Comparison of ENCODE assay signal across 3 cellular contexts in the genomic region with DNA sequence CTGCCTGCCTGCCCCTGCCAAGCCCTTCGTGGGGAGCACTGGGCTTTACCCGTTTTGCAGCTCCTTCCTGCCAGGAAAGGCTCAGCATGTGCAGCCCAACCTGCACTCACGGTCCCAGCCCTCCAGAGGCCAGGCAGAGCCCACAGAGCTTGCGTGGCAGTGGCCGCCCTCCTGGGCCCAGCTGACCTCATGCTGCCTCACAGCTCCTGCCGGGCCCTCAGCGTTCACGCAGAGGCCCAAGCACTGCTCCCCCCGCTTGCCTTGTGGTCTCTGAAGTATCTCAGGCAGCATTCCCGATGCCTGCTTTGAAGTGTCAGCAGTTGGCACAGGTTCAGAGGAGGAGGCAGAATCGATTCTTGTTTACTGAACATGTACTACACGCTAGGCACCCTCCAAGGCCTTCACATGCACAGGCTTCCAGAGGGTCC.
TF ChIP-seq lines count a peak whose summit lies in the region.

No MANE protein-coding gene starts in this region.

TF ChIP-seq in HEK293, 187 proteins besides CTCF, POLR2A, EP300 and RAD21 (continued from another document):
- TF ChIP-seq ZNF449 (tag by site-specific recombination; IDR thresholded peaks at IDR 0.05), result peak; percentile 93
- TF ChIP-seq GLIS2 (tag by site-specific recombination; IDR thresholded peaks at IDR 0.05), result no peak
- no peak for TF ChIP-seq HOXD13 (CRISPR knock-in tag; IDR thresholded peaks at IDR 0.05; ENCODE audit: borderline replicate concordance)
- TF ChIP-seq, protein P1, sequence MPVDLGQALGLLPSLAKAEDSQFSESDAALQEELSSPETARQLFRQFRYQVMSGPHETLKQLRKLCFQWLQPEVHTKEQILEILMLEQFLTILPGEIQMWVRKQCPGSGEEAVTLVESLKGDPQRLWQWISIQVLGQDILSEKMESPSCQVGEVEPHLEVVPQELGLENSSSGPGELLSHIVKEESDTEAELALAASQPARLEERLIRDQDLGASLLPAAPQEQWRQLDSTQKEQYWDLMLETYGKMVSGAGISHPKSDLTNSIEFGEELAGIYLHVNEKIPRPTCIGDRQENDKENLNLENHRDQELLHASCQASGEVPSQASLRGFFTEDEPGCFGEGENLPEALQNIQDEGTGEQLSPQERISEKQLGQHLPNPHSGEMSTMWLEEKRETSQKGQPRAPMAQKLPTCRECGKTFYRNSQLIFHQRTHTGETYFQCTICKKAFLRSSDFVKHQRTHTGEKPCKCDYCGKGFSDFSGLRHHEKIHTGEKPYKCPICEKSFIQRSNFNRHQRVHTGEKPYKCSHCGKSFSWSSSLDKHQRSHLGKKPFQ (tag by site-specific recombination; IDR thresholded peaks at IDR 0.05), result no peak
- peak; percentile 97 for TF ChIP-seq ZIC2 (tag by site-specific recombination; IDR thresholded peaks at IDR 0.05)
- no peak for TF ChIP-seq ZNF670 (tag by site-specific recombination; IDR thresholded peaks at IDR 0.05; ENCODE audit: low read depth)
- TF ChIP-seq, protein P2, sequence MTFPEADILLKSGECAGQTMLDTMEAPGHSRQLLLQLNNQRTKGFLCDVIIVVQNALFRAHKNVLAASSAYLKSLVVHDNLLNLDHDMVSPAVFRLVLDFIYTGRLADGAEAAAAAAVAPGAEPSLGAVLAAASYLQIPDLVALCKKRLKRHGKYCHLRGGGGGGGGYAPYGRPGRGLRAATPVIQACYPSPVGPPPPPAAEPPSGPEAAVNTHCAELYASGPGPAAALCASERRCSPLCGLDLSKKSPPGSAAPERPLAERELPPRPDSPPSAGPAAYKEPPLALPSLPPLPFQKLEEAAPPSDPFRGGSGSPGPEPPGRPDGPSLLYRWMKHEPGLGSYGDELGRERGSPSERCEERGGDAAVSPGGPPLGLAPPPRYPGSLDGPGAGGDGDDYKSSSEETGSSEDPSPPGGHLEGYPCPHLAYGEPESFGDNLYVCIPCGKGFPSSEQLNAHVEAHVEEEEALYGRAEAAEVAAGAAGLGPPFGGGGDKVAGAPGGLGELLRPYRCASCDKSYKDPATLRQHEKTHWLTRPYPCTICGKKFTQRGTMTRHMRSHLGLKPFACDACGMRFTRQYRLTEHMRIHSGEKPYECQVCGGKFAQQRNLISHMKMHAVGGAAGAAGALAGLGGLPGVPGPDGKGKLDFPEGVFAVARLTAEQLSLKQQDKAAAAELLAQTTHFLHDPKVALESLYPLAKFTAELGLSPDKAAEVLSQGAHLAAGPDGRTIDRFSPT (tag by site-specific recombination; IDR thresholded peaks at IDR 0.05), result no peak
TF ChIP-seq in HEK293: peak in this region for 3.

TF ChIP-seq in K562, 482 proteins besides CTCF, POLR2A, EP300 and RAD21 (continued from another document):
- TF ChIP-seq ZNF740 (CRISPR knock-in tag; IDR thresholded peaks at IDR 0.05), result 0 out of 2 replicates have a peak, but pooled peaks have one; percentile 17
- TF ChIP-seq ZNF740 (tag; IDR thresholded peaks at IDR 0.05), result no peak
- TF ChIP-seq POLR2G (IDR thresholded peaks at IDR 0.05; ENCODE audit: low read depth, low read length), result peak; percentile 31; the same call in 1 of the 2 replicates

TF ChIP-seq in WTC11, 78 proteins besides CTCF, POLR2A, EP300 and RAD21 (continued from another document):
- TF ChIP-seq SMAD3 (CRISPR knock-in tag; IDR thresholded peaks at IDR 0.05; ENCODE audit: borderline replicate concordance) (no peak), E2F1 (CRISPR knock-in tag; IDR thresholded peaks at IDR 0.05) (no peak), E2F5 (CRISPR knock-in tag; IDR thresholded peaks at IDR 0.05) (no peak), NFYB (CRISPR knock-in tag; conservative IDR thresholded peaks at IDR 0.05; ENCODE audit: low read depth) (no peak), ZNF232 (CRISPR knock-in tag; IDR thresholded peaks at IDR 0.05) (no peak), ATF6 (CRISPR knock-in tag; IDR thresholded peaks at IDR 0.05) (no peak)
- TF ChIP-seq, protein P3, sequence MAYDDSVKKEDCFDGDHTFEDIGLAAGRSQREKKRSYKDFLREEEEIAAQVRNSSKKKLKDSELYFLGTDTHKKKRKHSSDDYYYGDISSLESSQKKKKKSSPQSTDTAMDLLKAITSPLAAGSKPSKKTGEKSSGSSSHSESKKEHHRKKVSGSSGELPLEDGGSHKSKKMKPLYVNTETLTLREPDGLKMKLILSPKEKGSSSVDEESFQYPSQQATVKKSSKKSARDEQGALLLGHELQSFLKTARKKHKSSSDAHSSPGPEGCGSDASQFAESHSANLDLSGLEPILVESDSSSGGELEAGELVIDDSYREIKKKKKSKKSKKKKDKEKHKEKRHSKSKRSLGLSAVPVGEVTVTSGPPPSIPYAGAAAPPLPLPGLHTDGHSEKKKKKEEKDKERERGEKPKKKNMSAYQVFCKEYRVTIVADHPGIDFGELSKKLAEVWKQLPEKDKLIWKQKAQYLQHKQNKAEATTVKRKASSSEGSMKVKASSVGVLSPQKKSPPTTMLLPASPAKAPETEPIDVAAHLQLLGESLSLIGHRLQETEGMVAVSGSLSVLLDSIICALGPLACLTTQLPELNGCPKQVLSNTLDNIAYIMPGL (CRISPR knock-in tag; IDR thresholded peaks at IDR 0.05), result no peak
